26 cellular contexts compared by ENCODE assay signal in genomic region chr18:490024-490366, GRCh38. TPM values are rescaled to one million over a fixed set of nuclear protein-coding genes. Genes with fewer than 3 reads are reported as not detected.
A peak's percentile ranks its signal among the peaks of the same experiment; 100 is the strongest.
DNase-seq lines count a peak whose midpoint lies in the region; ATAC-seq, FAIRE-seq and TF ChIP-seq lines count a peak whose summit lies in the region.
"Had no signal": no experiment of that assay in that cellular context is flagged by ENCODE, and none has a peak within 500 bp of the region (broad histone marks: within the 10 kb centered on the region; RNA-seq: fewer than 3 reads in every experiment).

No MANE protein-coding gene starts in this region.

- H3K36me3 ChIP-seq in HUES48 (ENCODE audit: control insufficient read depth, insufficient read depth, low read length) (no peaks in the 10 kb centered on the region), astrocyte (ENCODE audit: insufficient read depth, low read length) (no peaks in the 10 kb centered on the region), osteoblast (ENCODE audit: insufficient read depth, low read length) (no peaks in the 10 kb centered on the region)
- H3K36me3 ChIP-seq: BLaER1, left ventricle myocardium inferior, Peyer's patch had no signal

- H3K4me3 Mint-ChIP-seq in astrocyte (ENCODE audit: unreplicated experiment), result no peak overlapping the region
- H3K4me3 Mint-ChIP-seq: activated CD4-positive, alpha-beta T cell treated with anti-CD3 and anti-CD28 coated beads, Interleukin-2, amount 10 ng/mL, durations not matched to agents 7 days and 5 days; activated T-cell treated with anti-CD3 and anti-CD28 coated beads, Interleukin-2, amount 50 U/mL, for 24 hours; IgD-negative memory B cell; immature natural killer cell; natural killer cell; stimulated activated effector memory CD8-positive, alpha-beta T cell treated with anti-CD3 and anti-CD28 coated beads, Interleukin-12 subunit alpha, Interleukin-12 subunit beta, amount 100 ng/mL, for 72 hours; type B pancreatic cell had no signal

- H3K4me2 ChIP-seq in astrocyte (ENCODE audit: low read length) (peak overlapping the region; percentile 77), osteoblast (ENCODE audit: insufficient read depth, low read length) (peak overlapping the region; percentile 70)
- H3K4me2 ChIP-seq: BLaER1 had no signal

- H3K4me3 ChIP-seq in HUES48 (ENCODE audit: low read depth, low read length) (no peak overlapping the region), astrocyte (ENCODE audit: insufficient read depth, low read depth, low read length) (no peak overlapping the region), osteoblast (ENCODE audit: insufficient read depth, low read length) (no peak overlapping the region)
- H3K4me3 ChIP-seq: BLaER1, dorsolateral prefrontal cortex, left ventricle myocardium inferior, Peyer's patch had no signal

- peaks cover 45% of the 10 kb centered on the region for H3K4me1 Mint-ChIP-seq in astrocyte (ENCODE audit: low read depth, unreplicated experiment)
- H3K4me1 Mint-ChIP-seq: activated CD4-positive, alpha-beta T cell treated with anti-CD3 and anti-CD28 coated beads, Interleukin-2, amount 10 ng/mL, durations not matched to agents 7 days and 5 days; IgD-negative memory B cell; immature natural killer cell; natural killer cell; stimulated activated effector memory CD8-positive, alpha-beta T cell treated with anti-CD3 and anti-CD28 coated beads, Interleukin-12 subunit alpha, Interleukin-12 subunit beta, amount 100 ng/mL, for 72 hours had no signal

- no peak overlapping the region for H3K9ac ChIP-seq in HUES48 (ENCODE audit: low read depth, low read length)
- H3K9ac ChIP-seq in astrocyte (ENCODE audit: low read length), result peak overlapping the region; percentile 46
- H3K9ac ChIP-seq: BLaER1 had no signal

- peaks cover 7% of the 10 kb centered on the region; the same call in 1 of the 2 replicates for H3K4me1 ChIP-seq in HUES48 (ENCODE audit: control insufficient read depth, insufficient read depth, low read length)
- H3K4me1 ChIP-seq in astrocyte (ENCODE audit: insufficient read depth, low read length), result peaks cover 25% of the 10 kb centered on the region
- peaks cover 40% of the 10 kb centered on the region for H3K4me1 ChIP-seq in osteoblast (ENCODE audit: insufficient read depth, low read length)
- H3K4me1 ChIP-seq: Peyer's patch had no signal

- H3K27ac Mint-ChIP-seq in astrocyte (ENCODE audit: unreplicated experiment), result peak overlapping the region; percentile 84
- H3K27ac Mint-ChIP-seq: activated CD4-positive, alpha-beta T cell treated with anti-CD3 and anti-CD28 coated beads, Interleukin-2, amount 10 ng/mL, durations not matched to agents 7 days and 5 days; activated T-cell treated with anti-CD3 and anti-CD28 coated beads, Interleukin-2, amount 50 U/mL, for 24 hours; IgD-negative memory B cell; immature natural killer cell; natural killer cell; stimulated activated effector memory CD8-positive, alpha-beta T cell treated with anti-CD3 and anti-CD28 coated beads, Interleukin-12 subunit alpha, Interleukin-12 subunit beta, amount 100 ng/mL, for 72 hours; type B pancreatic cell had no signal

- peaks cover 3% of the 10 kb centered on the region for H3K9me3 Mint-ChIP-seq in astrocyte (ENCODE audit: unreplicated experiment)
- H3K9me3 Mint-ChIP-seq: activated CD4-positive, alpha-beta T cell treated with anti-CD3 and anti-CD28 coated beads, Interleukin-2, amount 10 ng/mL, durations not matched to agents 7 days and 5 days; activated T-cell treated with anti-CD3 and anti-CD28 coated beads, Interleukin-2, amount 50 U/mL, for 24 hours had no signal

- no peak for ATAC-seq in HG02840 (IDR thresholded peaks at IDR 0.05; ENCODE audit: low FRiP score, unreplicated experiment)
- ATAC-seq: HCT116; stimulated activated effector memory CD8-positive, alpha-beta T cell treated with anti-CD3 and anti-CD28 coated beads, Interleukin-12 subunit alpha, Interleukin-12 subunit beta, amount 100 ng/mL, for 72 hours had no signal

- H3K27me3 ChIP-seq in HUES48 (ENCODE audit: control insufficient read depth, insufficient read depth, low read length), result no peaks in the 10 kb centered on the region
- H3K27me3 ChIP-seq in astrocyte (ENCODE audit: insufficient read depth, low read length), result no peaks in the 10 kb centered on the region
- no peaks in the 10 kb centered on the region for H3K27me3 ChIP-seq in osteoblast (ENCODE audit: insufficient read depth, low read length)
- H3K27me3 ChIP-seq: BLaER1, Peyer's patch had no signal

- no peak overlapping the region for H2AFZ ChIP-seq in astrocyte (ENCODE audit: low read depth, low read length)
- H2AFZ ChIP-seq in osteoblast (ENCODE audit: low read length), result no peak overlapping the region

- peak overlapping the region; percentile 1 for H3K27ac ChIP-seq in HUES48 (ENCODE audit: low read depth, low read length)
- peak overlapping the region; percentile 74 for H3K27ac ChIP-seq in astrocyte (ENCODE audit: low read depth, low read length)
- peak overlapping the region; percentile 70 for H3K27ac ChIP-seq in osteoblast (ENCODE audit: low read depth, low read length)
- H3K27ac ChIP-seq in substantia nigra (ENCODE audit: low read depth, low read length, poor library complexity, severe bottlenecking), result no peak overlapping the region
- H3K27ac ChIP-seq: BLaER1, dorsolateral prefrontal cortex, left ventricle myocardium inferior, Peyer's patch had no signal

- no peaks in the 10 kb centered on the region for H3K79me2 ChIP-seq in astrocyte (ENCODE audit: insufficient read depth, low read length)
- H3K79me2 ChIP-seq in osteoblast (ENCODE audit: insufficient read depth, low read length), result peaks cover 18% of the 10 kb centered on the region

- TF ChIP-seq CTCF in astrocyte (IDR thresholded peaks at IDR 0.05; ENCODE audit: insufficient read depth, low read depth, low read length) (no peak), osteoblast (IDR thresholded peaks at IDR 0.05; ENCODE audit: extremely low read depth, low read depth, low read length) (no peak)

- H3K27me3 Mint-ChIP-seq in astrocyte (ENCODE audit: low read depth, unreplicated experiment), result no peaks in the 10 kb centered on the region

- DNase-seq in astrocyte (ENCODE audit: low read depth) (no peak), kidney tubule cell (ENCODE audit: low spot score) (peak; percentile 47), osteoblast (ENCODE audit: insufficient read length, low spot score, missing footprints) (peak; percentile 66), substantia nigra (lab: John Stamatoyannopoulos, UW) (no peak), dedifferentiated amniotic fluid mesenchymal stem cell (ENCODE audit: extremely low spot score) (no peak), GM19238 (ENCODE audit: insufficient read length, low spot score) (no peak)
- DNase-seq: activated CD4-positive, alpha-beta T cell treated with anti-CD3 and anti-CD28 coated beads, Interleukin-2, amount 10 ng/mL, durations not matched to agents 7 days and 5 days; activated T-cell treated with anti-CD3 and anti-CD28 coated beads, Interleukin-2, amount 50 U/mL, for 24 hours; DMS153; dorsolateral prefrontal cortex; hippocampal formation; immature natural killer cell; left ventricle myocardium inferior; natural killer cell; NCI-H446; NCI-H774; Peyer's patch; SHP77 treated with DMSO at 0.1 percent for 48 hours had no signal

- H3K36me3 Mint-ChIP-seq in astrocyte (ENCODE audit: low read depth, unreplicated experiment), result no peaks in the 10 kb centered on the region
- H3K36me3 Mint-ChIP-seq: IgD-negative memory B cell; natural killer cell; stimulated activated effector memory CD8-positive, alpha-beta T cell treated with anti-CD3 and anti-CD28 coated beads, Interleukin-12 subunit alpha, Interleukin-12 subunit beta, amount 100 ng/mL, for 72 hours had no signal

- H3K9me3 ChIP-seq in HUES48 (ENCODE audit: control insufficient read depth, insufficient read depth, low read length), result 0 out of 2 replicates have a peak, but pooled peaks cover 3% of the 10 kb centered on the region
- no peaks in the 10 kb centered on the region for H3K9me3 ChIP-seq in astrocyte (ENCODE audit: insufficient read depth, low read depth, low read length)
- H3K9me3 ChIP-seq in osteoblast (ENCODE audit: low read depth, low read length), result peaks cover 2% of the 10 kb centered on the region
- H3K9me3 ChIP-seq: Peyer's patch had no signal

- H4K20me1 ChIP-seq in astrocyte (ENCODE audit: insufficient read depth, low read length) (no peaks in the 10 kb centered on the region), osteoblast (ENCODE audit: insufficient read depth, low read length) (no peaks in the 10 kb centered on the region)
- H4K20me1 ChIP-seq: BLaER1 had no signal

- no peak for FAIRE-seq in astrocyte (lab: Jason Lieb, UNC)
- FAIRE-seq: GM12891 had no signal

RNA-seq across cellular contexts. Expression of gene COLEC12, which starts 10.5 kb away (rescaled TPM):
- total RNA-seq in astrocyte (11.6 and 13.2 TPM in 2 replicates), osteoblast (38.0 and 56.9 TPM in 2 replicates)
- total RNA-seq: activated CD4-positive, alpha-beta T cell treated with anti-CD3 and anti-CD28 coated beads, Interleukin-2, amount 10 ng/mL, durations not matched to agents 7 days and 5 days; natural killer cell had no signal

Comparison
In these comparisons a context has a peak if more than half of its experiments do, and no peak if none do; other contexts are left out.
1. DNase-seq: peak in kidney tubule cell (single experiment) and osteoblast (single experiment); none in astrocyte (single experiment), substantia nigra (0 of 49), dedifferentiated amniotic fluid mesenchymal stem cell (single experiment) and GM19238 (single experiment).